Comparison of ENCODE assay signal across 23 cellular contexts in the genomic region with DNA sequence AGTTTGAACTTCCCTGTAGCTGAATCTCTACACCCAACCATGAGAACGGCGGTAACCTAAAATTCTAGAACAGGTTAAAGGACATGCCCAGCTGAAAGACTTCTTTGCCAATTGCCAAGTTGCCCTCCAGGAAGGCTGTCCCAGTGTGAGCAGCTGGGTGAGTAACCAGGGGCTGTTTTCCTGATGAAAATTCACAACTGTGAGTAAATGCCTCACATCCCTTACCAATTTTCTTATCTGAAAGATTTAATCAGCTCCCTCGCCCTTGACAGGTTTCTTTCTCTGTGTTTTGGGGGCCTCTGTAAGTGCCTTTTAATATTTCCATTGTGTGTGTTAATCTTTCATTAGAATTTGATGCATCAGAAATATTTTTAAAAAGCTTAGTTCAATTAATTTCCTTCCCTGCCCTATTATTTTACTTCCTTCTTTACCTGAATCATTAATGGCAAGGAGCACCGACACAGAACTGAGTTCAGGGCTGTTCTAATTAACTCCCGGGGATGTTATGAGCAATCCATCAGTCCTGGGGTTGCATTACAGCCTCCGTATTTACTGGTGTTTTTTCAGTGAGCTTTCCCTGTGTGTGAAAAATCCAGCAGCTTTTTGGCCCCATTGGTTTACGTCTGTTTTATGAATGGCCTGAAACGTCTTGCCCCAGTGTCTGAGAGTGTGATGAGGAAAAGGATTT.
A peak's percentile ranks its signal among the peaks of the same experiment; 100 is the strongest.
DNase-seq lines count a peak whose midpoint lies in the region; ATAC-seq and TF ChIP-seq lines count a peak whose summit lies in the region.
"Had no signal": no experiment of that assay in that cellular context is flagged by ENCODE, and none has a peak within 500 bp of the region (broad histone marks: within the 10 kb centered on the region; RNA-seq: fewer than 3 reads in every experiment).

No MANE protein-coding gene starts in this region.

- no peaks in the 10 kb centered on the region for H3K27me3 Mint-ChIP-seq in stimulated activated naive CD8-positive, alpha-beta T cell treated with anti-CD3 and anti-CD28 coated beads, Interleukin-15, Interleukin-2, amounts not matched to agents 100 ng/mL and 50 ng/mL, for 24 hours
- no peaks in the 10 kb centered on the region for H3K27me3 Mint-ChIP-seq in stimulated activated naive CD8-positive, alpha-beta T cell treated with anti-CD3 and anti-CD28 coated beads, Interleukin-15, amount 100 ng/mL, for 72 hours
- no peaks in the 10 kb centered on the region for H3K27me3 Mint-ChIP-seq in activated B cell treated with CpG ODN at 0.5 μM for 24 hours
- H3K27me3 Mint-ChIP-seq: CD4-positive, alpha-beta memory T cell; effector memory CD8-positive, alpha-beta T cell; progenitor cell of endocrine pancreas had no signal

- CTCF ChIA-PET in activated B cell treated with CpG ODN at 0.5 μM for 24 hours (lab: Charles Lee) = no interaction called here

- no peaks in the 10 kb centered on the region for H3K36me3 ChIP-seq in brain microvascular endothelial cell (replicated peaks)
- H3K36me3 ChIP-seq: neural progenitor cell, vagina had no signal

- POLR2A ChIA-PET in activated B cell treated with CpG ODN at 0.5 μM for 24 hours (lab: Charles Lee) = interaction anchor here (1.1 to 1.2 kb wide), 2 partner anchors 9 to 19 kb away, joined by 3 to 6 read pairs; no protein-coding TSS in a partner anchor

- intact Hi-C loops in activated B cell treated with CpG ODN at 0.5 μM for 24 hours (cut with micrococcal nuclease) = no loop called here

- H3K4me3 Mint-ChIP-seq in stimulated activated naive CD8-positive, alpha-beta T cell treated with anti-CD3 and anti-CD28 coated beads, Interleukin-15, Interleukin-2, amounts not matched to agents 100 ng/mL and 50 ng/mL, for 24 hours = no peak overlapping the region
- no peak overlapping the region for H3K4me3 Mint-ChIP-seq in stimulated activated naive CD8-positive, alpha-beta T cell treated with anti-CD3 and anti-CD28 coated beads, Interleukin-15, amount 100 ng/mL, for 72 hours
- H3K4me3 Mint-ChIP-seq in activated B cell treated with CpG ODN at 0.5 μM for 24 hours = no peak overlapping the region
- H3K4me3 Mint-ChIP-seq: effector memory CD8-positive, alpha-beta T cell; neural progenitor cell had no signal

- in situ Hi-C loops in brain microvascular endothelial cell (cut with HindIII; ENCODE audit: low pct_ligation_motif_present, low sequenced_read_pairs) = no loop called here

- ATAC-seq in stimulated activated naive CD8-positive, alpha-beta T cell treated with anti-CD3 and anti-CD28 coated beads, Interleukin-15, amount 100 ng/mL, for 72 hours = no peak
- no peak for ATAC-seq in activated B cell treated with CpG ODN at 0.5 μM for 24 hours (ENCODE audit: low read depth)
- ATAC-seq in HG03025 (IDR thresholded peaks at IDR 0.05; ENCODE audit: low FRiP score, unreplicated experiment) = no peak
- no peak for ATAC-seq in HG02642 (IDR thresholded peaks at IDR 0.05; ENCODE audit: poor library complexity, unreplicated experiment)
- ATAC-seq: effector memory CD8-positive, alpha-beta T cell; gastroesophageal sphincter; left ventricle myocardium superior had no signal

- H3K4me1 Mint-ChIP-seq in stimulated activated naive CD8-positive, alpha-beta T cell treated with anti-CD3 and anti-CD28 coated beads, Interleukin-15, Interleukin-2, amounts not matched to agents 100 ng/mL and 50 ng/mL, for 24 hours (ENCODE audit: low read depth) = peaks cover 94% of the 10 kb centered on the region
- peaks cover 82% of the 10 kb centered on the region for H3K4me1 Mint-ChIP-seq in stimulated activated naive CD8-positive, alpha-beta T cell treated with anti-CD3 and anti-CD28 coated beads, Interleukin-15, amount 100 ng/mL, for 72 hours
- H3K4me1 Mint-ChIP-seq in activated B cell treated with CpG ODN at 0.5 μM for 24 hours = peaks cover 51% of the 10 kb centered on the region

- H3K36me3 Mint-ChIP-seq in stimulated activated naive CD8-positive, alpha-beta T cell treated with anti-CD3 and anti-CD28 coated beads, Interleukin-15, Interleukin-2, amounts not matched to agents 100 ng/mL and 50 ng/mL, for 24 hours (ENCODE audit: low read depth) = peaks cover 17% of the 10 kb centered on the region
- peaks cover 24% of the 10 kb centered on the region for H3K36me3 Mint-ChIP-seq in activated B cell treated with CpG ODN at 0.5 μM for 24 hours (ENCODE audit: low read depth)

- no peak overlapping the region for H3K4me3 ChIP-seq in brain microvascular endothelial cell (ENCODE audit: low read depth, low read length)
- H3K4me3 ChIP-seq: esophagus squamous epithelium, gastroesophageal sphincter, neural progenitor cell, testis, vagina had no signal

- no peak overlapping the region for H3K27ac ChIP-seq in brain microvascular endothelial cell
- H3K27ac ChIP-seq: esophagus squamous epithelium, gastroesophageal sphincter, neural progenitor cell, testis, vagina had no signal

- no peaks in the 10 kb centered on the region for H3K9me3 Mint-ChIP-seq in stimulated activated naive CD8-positive, alpha-beta T cell treated with anti-CD3 and anti-CD28 coated beads, Interleukin-15, Interleukin-2, amounts not matched to agents 100 ng/mL and 50 ng/mL, for 24 hours
- H3K9me3 Mint-ChIP-seq in stimulated activated naive CD8-positive, alpha-beta T cell treated with anti-CD3 and anti-CD28 coated beads, Interleukin-15, amount 100 ng/mL, for 72 hours = no peaks in the 10 kb centered on the region
- H3K9me3 Mint-ChIP-seq in activated B cell treated with CpG ODN at 0.5 μM for 24 hours = no peaks in the 10 kb centered on the region
- H3K9me3 Mint-ChIP-seq: CD4-positive, alpha-beta memory T cell; effector memory CD8-positive, alpha-beta T cell; neural progenitor cell had no signal

- TF ChIP-seq CTCF in activated B cell treated with CpG ODN at 0.5 μM for 24 hours (IDR thresholded peaks at IDR 0.05) (no peak), brain microvascular endothelial cell (IDR thresholded peaks at IDR 0.05; ENCODE audit: low read depth, low read length, missing control alignments) (no peak)

- H3K27me3 ChIP-seq in brain microvascular endothelial cell (replicated peaks) = no peaks in the 10 kb centered on the region
- H3K27me3 ChIP-seq: esophagus squamous epithelium, gastroesophageal sphincter, neural progenitor cell, testis, vagina had no signal

- no peak for DNase-seq in stimulated activated naive CD8-positive, alpha-beta T cell treated with anti-CD3 and anti-CD28 coated beads, Interleukin-15, amount 100 ng/mL, for 72 hours
- DNase-seq in activated B cell treated with CpG ODN at 0.5 μM for 24 hours (no peak), left kidney (ENCODE audit: low read depth, low spot score) (peak; percentile 78), brain microvascular endothelial cell (no peak)
- DNase-seq: activated CD4-positive, alpha-beta T cell treated with anti-CD3 and anti-CD28 coated beads, Interleukin-2, amount 50 U/mL, for 1 hour; CD4-positive, alpha-beta memory T cell; effector memory CD8-positive, alpha-beta T cell; esophagus squamous epithelium; GF-D8; hypothalamus; left ventricle myocardium superior; NCI-H1694; NCI-H2227 treated with DMSO at 0.1 percent for 48 hours; NCI-H774; Right ventricle myocardium superior; testis had no signal

- peak overlapping the region; percentile 76 for H3K27ac Mint-ChIP-seq in stimulated activated naive CD8-positive, alpha-beta T cell treated with anti-CD3 and anti-CD28 coated beads, Interleukin-15, Interleukin-2, amounts not matched to agents 100 ng/mL and 50 ng/mL, for 24 hours
- peak overlapping the region in 1 of 2 donors; percentile 61 for H3K27ac Mint-ChIP-seq in stimulated activated naive CD8-positive, alpha-beta T cell treated with anti-CD3 and anti-CD28 coated beads, Interleukin-15, amount 100 ng/mL, for 72 hours
- H3K27ac Mint-ChIP-seq in activated B cell treated with CpG ODN at 0.5 μM for 24 hours = peak overlapping the region; percentile 59
- H3K27ac Mint-ChIP-seq: effector memory CD8-positive, alpha-beta T cell; progenitor cell of endocrine pancreas had no signal
